3 cellular contexts compared by ENCODE assay signal in the genomic region with DNA sequence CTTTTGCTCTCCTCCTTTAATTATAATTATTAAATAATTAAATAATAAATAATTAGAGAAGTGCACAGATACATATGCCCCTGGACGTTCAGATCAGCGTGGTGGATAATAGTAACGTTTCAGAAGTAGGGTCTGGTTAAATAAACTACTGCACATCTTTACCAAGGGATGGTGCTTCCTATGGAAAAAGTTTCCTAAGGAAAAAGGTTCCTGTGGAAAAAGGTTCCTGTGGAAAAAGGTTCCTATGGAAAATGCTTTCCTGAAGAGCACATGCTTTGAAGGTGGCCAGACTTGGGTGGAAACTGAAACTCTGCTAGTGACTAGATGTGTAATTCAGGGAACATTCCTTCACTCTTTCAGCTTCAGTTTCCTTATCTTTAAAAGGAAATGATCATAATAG. TPM values are rescaled to one million over a fixed set of nuclear protein-coding genes. Genes with fewer than 3 reads are reported as not detected.
"Had no signal": no experiment of that assay in that cellular context is flagged by ENCODE, and none has a peak within 500 bp of the region (broad histone marks: within the 10 kb centered on the region; RNA-seq: fewer than 3 reads in every experiment).

No MANE protein-coding gene starts in this region.

RNA-seq across cellular contexts. Expression of a gene that starts 37.4 kb away (rescaled TPM):
- total RNA-seq: natural killer cell had no signal
- polyA plus RNA-seq: naive thymus-derived CD4-positive, alpha-beta T cell; neural cell had no signal
